ENCODE assay signal across 1 cellular context in genomic region chr5:172854451-172854871, GRCh38.
TF ChIP-seq lines count a peak whose summit lies in the region.

No MANE protein-coding gene starts in this region.

TF ChIP-seq in GM23338, 12 proteins besides CTCF, POLR2A, EP300 and RAD21 (continued from another document):
- TF ChIP-seq, protein P1, sequence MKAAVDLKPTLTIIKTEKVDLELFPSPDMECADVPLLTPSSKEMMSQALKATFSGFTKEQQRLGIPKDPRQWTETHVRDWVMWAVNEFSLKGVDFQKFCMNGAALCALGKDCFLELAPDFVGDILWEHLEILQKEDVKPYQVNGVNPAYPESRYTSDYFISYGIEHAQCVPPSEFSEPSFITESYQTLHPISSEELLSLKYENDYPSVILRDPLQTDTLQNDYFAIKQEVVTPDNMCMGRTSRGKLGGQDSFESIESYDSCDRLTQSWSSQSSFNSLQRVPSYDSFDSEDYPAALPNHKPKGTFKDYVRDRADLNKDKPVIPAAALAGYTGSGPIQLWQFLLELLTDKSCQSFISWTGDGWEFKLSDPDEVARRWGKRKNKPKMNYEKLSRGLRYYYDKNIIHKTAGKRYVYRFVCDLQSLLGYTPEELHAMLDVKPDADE (IDR thresholded peaks at IDR 0.05): no peak
- TF ChIP-seq STAT1 (IDR thresholded peaks at IDR 0.05; ENCODE audit: unreplicated experiment) (no peak), JUNB (IDR thresholded peaks at IDR 0.05; ENCODE audit: unreplicated experiment) (no peak), EZH2phosphoT487 (IDR thresholded peaks at IDR 0.05; ENCODE audit: unreplicated experiment) (no peak)
